In the genomic region with DNA sequence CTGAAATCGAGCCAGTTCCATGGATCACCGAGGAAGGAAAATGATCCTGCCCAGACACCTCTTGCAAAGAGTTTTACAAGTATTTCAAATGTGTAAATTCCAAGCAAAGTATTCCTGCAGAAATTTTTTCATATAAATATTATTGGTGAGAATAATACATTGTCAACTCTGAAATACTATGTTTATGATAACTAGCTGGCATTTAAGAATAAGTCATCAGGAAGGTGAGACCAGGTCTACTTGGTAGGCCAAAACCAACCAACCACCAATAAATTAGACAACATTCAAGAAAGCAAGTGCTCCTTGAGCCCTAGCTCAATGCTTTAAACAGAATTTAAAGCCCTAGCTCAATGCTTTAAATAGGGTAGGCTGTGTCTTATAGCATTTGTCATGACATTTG, we compare ENCODE assay signal across 9 cellular contexts. TPM values are rescaled to one million over a fixed set of nuclear protein-coding genes. Genes with fewer than 3 reads are reported as not detected.
"Had no signal": no experiment of that assay in that cellular context is flagged by ENCODE, and none has a peak within 500 bp of the region (broad histone marks: within the 10 kb centered on the region; RNA-seq: fewer than 3 reads in every experiment).

No MANE protein-coding gene starts in this region.

- H3K4me1 ChIP-seq: HAP-1 had no signal

- H3K4me3 ChIP-seq: GM23248, GM23338, HAP-1 had no signal

- DNase-seq: GM23248, GOT3, H7, H9, HCEC 1CT, HFFc6 had no signal

- H3K36me3 ChIP-seq: HAP-1 had no signal

- H3K9me3 ChIP-seq: HAP-1 had no signal

- H3K27ac ChIP-seq: GM23248 had no signal

RNA-seq across cellular contexts. Expression of gene SCN7A, which starts 21.7 kb away (rescaled TPM):
- total RNA-seq: GM23248, H4 had no signal
- polyA plus RNA-seq: GM23248 had no signal
